Comparison of ENCODE assay signal across 12 cellular contexts in the genomic region with DNA sequence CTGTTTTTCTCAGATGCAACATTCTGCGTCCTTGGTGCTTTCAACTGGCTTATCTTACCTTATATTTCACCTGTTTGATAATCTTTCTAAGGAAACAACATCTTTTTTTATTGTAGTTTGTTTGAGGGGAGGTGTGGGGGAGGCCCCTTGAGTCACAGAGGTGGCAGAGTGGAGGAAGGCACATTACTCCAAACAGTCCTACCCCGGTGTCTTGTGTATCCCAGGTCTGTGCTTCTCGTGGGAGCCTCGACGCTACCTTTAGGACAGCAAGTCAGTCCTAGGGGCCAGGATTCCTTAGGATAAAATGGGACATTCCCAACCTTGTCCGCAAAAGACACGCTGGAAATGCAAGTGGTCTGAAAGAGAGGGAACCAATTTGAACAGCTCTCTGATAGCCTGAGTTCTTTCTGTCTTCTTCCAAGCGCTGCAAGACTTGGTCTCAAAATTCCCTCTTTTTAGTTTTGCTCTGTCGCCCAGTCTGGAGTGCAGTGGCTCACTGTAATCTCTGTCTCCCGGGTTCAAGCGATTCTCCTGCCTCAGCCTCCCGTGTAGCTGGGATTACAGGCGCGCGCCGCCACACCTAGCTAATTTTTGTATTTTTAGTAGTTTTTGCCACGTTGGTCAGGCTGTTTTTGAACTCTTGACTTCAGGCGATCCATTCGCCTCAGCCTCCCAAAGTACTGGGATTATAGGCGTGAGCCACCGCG. TPM values are rescaled to one million over a fixed set of nuclear protein-coding genes. Genes with fewer than 3 reads are reported as not detected.
DNase-seq lines count a peak whose midpoint lies in the region; ATAC-seq and TF ChIP-seq lines count a peak whose summit lies in the region.
"Had no signal": no experiment of that assay in that cellular context is flagged by ENCODE, and none has a peak within 500 bp of the region (broad histone marks: within the 10 kb centered on the region; RNA-seq: fewer than 3 reads in every experiment).

No MANE protein-coding gene starts in this region.

- CTCF ChIA-PET in RWPE1 (lab: Yijun Ruan, JAX) = no interaction called here

- no peak for ATAC-seq in GM18498 (IDR thresholded peaks at IDR 0.05; ENCODE audit: unreplicated experiment)
- ATAC-seq in HG02571 (IDR thresholded peaks at IDR 0.05; ENCODE audit: unreplicated experiment) = no peak
- ATAC-seq: activated T-cell treated with anti-CD3 and anti-CD28 coated beads, Interleukin-2, amount 50 U/mL, for 72 hours had no signal

- peak overlapping the region; percentile 47 for H3K27ac ChIP-seq in RWPE1
- no peak overlapping the region for H3K27ac ChIP-seq in mesodermal cell (ENCODE audit: low read depth, low read length, severe bottlenecking)
- peak overlapping the region; percentile 97 to 100 for H3K27ac ChIP-seq in tibial artery

- H3K36me3 ChIP-seq in mesodermal cell (ENCODE audit: control insufficient read depth, insufficient read depth, low read length) = peaks cover 31% of the 10 kb centered on the region
- H3K36me3 ChIP-seq in tibial artery = peaks cover 7 to 20% (median 11%) of the 10 kb centered on the region in 3 donors

- DNase-seq in RWPE1 (ENCODE audit: low spot score) (no peak), choroid plexus epithelial cell (ENCODE audit: low read depth) (no peak), tibial artery (no peak), dermis blood vessel endothelial cell (no peak)
- DNase-seq: activated CD4-positive, alpha-beta T cell treated with anti-CD3 and anti-CD28 coated beads for 4 hours; activated T-cell treated with anti-CD3 and anti-CD28 coated beads, Interleukin-2, amount 50 U/mL, for 72 hours; NCI-H1105; NCI-H226; OCI-M1 had no signal

- intact Hi-C loops in tibial artery (cut with DNase I; ENCODE audit: low total_unique reads) = loop anchor here (5.0 to 10.0 kb wide), 2 partner anchors 174 to 291 kb away; no protein-coding TSS in a partner anchor

- H3K9me3 ChIP-seq in mesodermal cell (ENCODE audit: control insufficient read depth, low read length) (no peaks in the 10 kb centered on the region), tibial artery (no peaks in the 10 kb centered on the region)

- no peaks in the 10 kb centered on the region for H3K27me3 ChIP-seq in tibial artery

- peak overlapping the region; percentile 90 for H3K4me3 ChIP-seq in choroid plexus epithelial cell (ENCODE audit: low read depth, low read length)
- H3K4me3 ChIP-seq in mesodermal cell (ENCODE audit: extremely low read depth, insufficient read depth, low read length, poor library complexity, severe bottlenecking) = peak overlapping the region; percentile 80
- peak overlapping the region; percentile 93 to 98 for H3K4me3 ChIP-seq in tibial artery

- no peak for TF ChIP-seq CTCF in RWPE1 (conservative IDR thresholded peaks at IDR 0.05; ENCODE audit: low read depth)
- TF ChIP-seq CTCF in choroid plexus epithelial cell (conservative IDR thresholded peaks at IDR 0.05; ENCODE audit: low read depth, low read length) = no peak
- no peak for TF ChIP-seq CTCF in tibial artery (IDR thresholded peaks at IDR 0.05)

- peaks cover 16% of the 10 kb centered on the region for H3K4me1 ChIP-seq in mesodermal cell (ENCODE audit: control insufficient read depth, insufficient read depth, low read length, poor library complexity, severe bottlenecking)
- peaks cover 0 to 57% (median 20%) of the 10 kb centered on the region in 4 donors for H3K4me1 ChIP-seq in tibial artery

- POLR2A ChIA-PET in RWPE1 (lab: Yijun Ruan, JAX; ENCODE audit: low non-redundant PET) = no interaction called here

- 23 to 29% methylated on average over 17 to 18 of the region's 22 CpGs for WGBS in mesodermal cell (ENCODE audit: insufficient coverage in 2 of 2), 2 experiments

RNA-seq across cellular contexts. Expression of a gene that starts 4.0 kb away (rescaled TPM):
- polyA plus RNA-seq in mesodermal cell (2013, experiment 1 of 2) = 25.2 TPM
- polyA plus RNA-seq in mesodermal cell (2013, experiment 2 of 2) = 29.9 TPM
- 0.51 and 0.98 TPM in 2 replicates for total RNA-seq in dermis blood vessel endothelial cell
